ENCODE assay signal across 24 cellular contexts in the genomic region with DNA sequence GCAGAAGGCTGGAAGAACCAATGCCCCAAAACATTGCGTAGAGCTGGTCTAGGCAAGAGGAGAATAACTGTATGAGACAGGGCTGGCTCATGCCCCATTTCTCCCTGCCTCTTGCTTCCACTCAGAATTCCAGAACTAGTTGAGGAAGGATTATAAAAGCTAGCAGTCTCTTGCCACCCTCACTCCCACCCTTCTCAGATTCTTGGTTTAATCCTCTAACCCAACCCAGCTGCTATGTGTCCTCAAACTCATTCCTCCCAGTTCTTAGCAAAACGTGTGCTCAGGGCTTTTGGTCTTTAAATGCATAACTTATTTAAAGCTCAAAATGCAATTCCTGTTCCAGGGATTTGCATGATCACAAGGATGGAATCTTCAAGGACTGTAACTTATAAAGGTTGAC.
"Had no signal": no experiment of that assay in that cellular context is flagged by ENCODE, and none has a peak within 500 bp of the region (broad histone marks: within the 10 kb centered on the region; RNA-seq: fewer than 3 reads in every experiment).

No MANE protein-coding gene starts in this region.

- H3K27me3 ChIP-seq: brain microvascular endothelial cell had no signal

- H3K4me3 ChIP-seq: SK-N-MC had no signal

- H3K27ac ChIP-seq: brain microvascular endothelial cell, KMS-11, SK-N-MC, VCaP had no signal

- ATAC-seq: activated naive CD4-positive, alpha-beta T cell treated with anti-CD3 and anti-CD28 coated beads, Interleukin-2, amount 50 U/mL, for 72 hours; activated naive CD8-positive, alpha-beta T cell treated with anti-CD3 and anti-CD28 coated beads, Interleukin-2, amount 50 U/mL, for 24 hours; activated T-cell treated with anti-CD3 and anti-CD28 coated beads, Interleukin-2, amount 50 U/mL, for 4 hours; PC-3; T-cell had no signal

- H3K9ac ChIP-seq: KMS-11 had no signal

- DNase-seq: activated CD4-positive, alpha-beta memory T cell treated with anti-CD3 and anti-CD28 coated beads for 36 hours; activated CD4-positive, alpha-beta T cell treated with anti-CD3 and anti-CD28 coated beads, Interleukin-2, amount 10 ng/mL, durations not matched to agents 7 days and 5 days; activated CD4-positive, CD25-positive, alpha-beta regulatory T cell; activated CD8-positive, alpha-beta memory T cell treated with anti-CD3 and anti-CD28 coated beads for 24 hours; activated effector memory CD4-positive, alpha-beta T cell treated with anti-CD3 and anti-CD28 coated beads, Interleukin-2, amount 50 U/mL, for 16 hours; activated naive CD4-positive, alpha-beta T cell treated with Interleukin-2 at 50 U/mL for 16 hours; activated naive CD8-positive, alpha-beta T cell treated with anti-CD3 and anti-CD28 coated beads, Interleukin-2, amount 50 U/mL, for 24 hours; activated T-cell treated with anti-CD3 and anti-CD28 coated beads, Interleukin-2, amount 50 U/mL, for 4 hours; amygdala; brain microvascular endothelial cell; MM.1S; NCI-H1105; NCI-H1436; NCI-H1694 treated with DMSO at 0.1 percent for 48 hours; NCI-H2029 treated with DMSO at 0.1 percent for 48 hours; NCI-H345; NCI-H510A; PC-3; SHP77 treated with DMSO at 0.1 percent for 48 hours; T-cell had no signal

- H3K36me3 ChIP-seq: brain microvascular endothelial cell had no signal

- H3K4me2 ChIP-seq: KMS-11 had no signal
